Comparison of ENCODE assay signal across 13 cellular contexts in genomic region chr17:76438906-76439305, GRCh38. TPM values are rescaled to one million over a fixed set of nuclear protein-coding genes. Genes with fewer than 3 reads are reported as not detected.
A peak's percentile ranks its signal among the peaks of the same experiment; 100 is the strongest.
DNase-seq lines count a peak whose midpoint lies in the region; ATAC-seq and TF ChIP-seq lines count a peak whose summit lies in the region.
"Had no signal": no experiment of that assay in that cellular context is flagged by ENCODE, and none has a peak within 500 bp of the region (broad histone marks: within the 10 kb centered on the region; RNA-seq: fewer than 3 reads in every experiment).

No MANE protein-coding gene starts in this region.

- no peak overlapping the region for H2AFZ ChIP-seq in PC-3 (ENCODE audit: low read length)

- H3K9me2 ChIP-seq in PC-3 (replicated peaks; ENCODE audit: low read length): no peaks in the 10 kb centered on the region

- no peaks in the 10 kb centered on the region for H3K9me3 ChIP-seq in PC-3 (ENCODE audit: low read length)
- no peaks in the 10 kb centered on the region for H3K9me3 ChIP-seq in gastrocnemius medialis
- H3K9me3 ChIP-seq: SJCRH30 had no signal

- in situ Hi-C loops in G401 (cut with HindIII; ENCODE audit: low sequenced_read_pairs): no loop called here
- in situ Hi-C loops in gastrocnemius medialis (cut with MboI; ENCODE audit: low sequenced_read_pairs in 4 of 4): no loop called here

- BruUV-seq in PC-3 (replicated peaks; lab: Mats Ljungman, UMichigan): no TSS peak

- H3K4me3 ChIP-seq in PC-3 (ENCODE audit: low read length): no peak overlapping the region
- no peak overlapping the region for H3K4me3 ChIP-seq in gastrocnemius medialis
- H3K4me3 ChIP-seq: SJCRH30 had no signal

- H3K9ac ChIP-seq in PC-3 (ENCODE audit: low read length): no peak overlapping the region

- TF ChIP-seq CTCF in PC-3 (conservative IDR thresholded peaks at IDR 0.05; ENCODE audit: low read depth, low read length) (no peak), gastrocnemius medialis (IDR thresholded peaks at IDR 0.05 in 4 of 5, conservative IDR thresholded peaks at IDR 0.05 in 1 of 5) (no peak)

- H3F3A ChIP-seq in PC-3 (ENCODE audit: low read length, unreplicated experiment): no peaks in the 10 kb centered on the region

- DNase-seq in G401 (ENCODE audit: low spot score) (peak; percentile 24), PC-3 (peak; percentile 75), left ventricle myocardium superior (no peak), gastrocnemius medialis (no peak), NOMO-1 treated with dmso at 0.1 percent for 144 hours (lab: John Stamatoyannopoulos, UW; ENCODE audit: unreplicated experiment) (no peak), HT-29 (ENCODE audit: low spot score) (no peak)
- DNase-seq in stimulated activated CD4-positive, alpha-beta T cell treated with anti-CD3 and anti-CD28 coated beads, Interleukin-4, amount 100 ng/mL, for 1 hour: no peak
- DNase-seq: DMS 273 treated with DMSO at 0.1 percent for 48 hours, HCEC 1CT, NCI-H146, NCI-H2081 treated with DMSO at 0.1 percent for 48 hours, NCI-H524, SJCRH30 had no signal

- CTCF ChIA-PET in PC-3 (lab: Charles Lee): interaction anchor here (0.6 kb wide), 1 partner anchor 74 kb away, joined by 3 read pairs; no protein-coding TSS in a partner anchor

- H3K36me3 ChIP-seq in PC-3 (ENCODE audit: low read depth, low read length) (peaks cover 6% of the 10 kb centered on the region; the same call in 1 of the 2 replicates), gastrocnemius medialis (no peaks in the 10 kb centered on the region)

- H3K4me1 ChIP-seq in PC-3 (ENCODE audit: insufficient read depth, low read length) (peaks cover 47% of the 10 kb centered on the region), gastrocnemius medialis (peaks cover 17 to 41% of the 10 kb centered on the region in 2 donors)

- TF ChIP-seq POLR2A in gastrocnemius medialis (IDR thresholded peaks at IDR 0.05): no peak

- H3K79me2 ChIP-seq in PC-3 (ENCODE audit: low read length): peaks cover 98% of the 10 kb centered on the region

- peaks cover 37% of the 10 kb centered on the region for H4K20me1 ChIP-seq in PC-3 (ENCODE audit: low read length)

- no peaks in the 10 kb centered on the region for H3K27me3 ChIP-seq in PC-3 (ENCODE audit: low read length)
- no peaks in the 10 kb centered on the region for H3K27me3 ChIP-seq in gastrocnemius medialis
- H3K27me3 ChIP-seq: SJCRH30 had no signal

- intact Hi-C loops in PC-3 (cut with micrococcal nuclease) (no loop called here), left ventricle myocardium superior (cut with micrococcal nuclease) (no loop called here), gastrocnemius medialis (cut with DNase I; ENCODE audit: low total_unique reads) (no loop called here)

- peak overlapping the region; percentile 34 for H3K4me2 ChIP-seq in PC-3 (ENCODE audit: low read length)

- POLR2A ChIA-PET in PC-3 (lab: Charles Lee; ENCODE audit: unreplicated experiment): no interaction called here

- H3K27ac ChIP-seq in PC-3 (ENCODE audit: low read length) (peak overlapping the region; percentile 55), gastrocnemius medialis (peak overlapping the region in 3 of 4 donors; percentile 23 to 36 (median 31))
- H3K27ac ChIP-seq: SJCRH30 had no signal

- peak; percentile 76 for ATAC-seq in PC-3
- ATAC-seq in left ventricle myocardium superior: peak; percentile 35
- ATAC-seq in gastrocnemius medialis: peak in 1 of 2 donors; percentile 17

RNA-seq across cellular contexts. Expression of gene UBE2O, which starts 14.0 kb away (rescaled TPM):
- 30.5 and 34.9 TPM in 2 replicates for total RNA-seq in G401 (2014; rRNA removed; shearing (Covaris generic))
- 64.7 and 77.3 TPM in 2 replicates for total RNA-seq in PC-3 (2014; rRNA removed)
- total RNA-seq in left ventricle myocardium superior: 39.0 TPM
- total RNA-seq in gastrocnemius medialis: 10 to 100 TPM; 16.4 to 46.5 (median 32.4) TPM
- 22.4 and 24.4 TPM in 2 replicates for total RNA-seq in HT-29 (2014; rRNA removed; shearing (Covaris generic))

RNA-seq across cellular contexts. Expression of gene AANAT, which starts 28.5 kb away (rescaled TPM):
- not detected in 2 replicates for total RNA-seq in G401 (2014; rRNA removed; shearing (Covaris generic))
- not detected in 2 replicates for total RNA-seq in PC-3 (2014; rRNA removed)
- not detected for total RNA-seq in left ventricle myocardium superior
- not detected for total RNA-seq in gastrocnemius medialis
- total RNA-seq in HT-29 (2014; rRNA removed; shearing (Covaris generic)): not detected in 2 replicates

RNA-seq across cellular contexts. Expression of gene SPHK1, which starts 54.5 kb away (rescaled TPM):
- total RNA-seq in G401 (2014; rRNA removed; shearing (Covaris generic)): 5.8 and 10.6 TPM in 2 replicates
- total RNA-seq in PC-3 (2014; rRNA removed): 54.2 and 59.7 TPM in 2 replicates
- total RNA-seq in left ventricle myocardium superior: 2.7 TPM
- total RNA-seq in gastrocnemius medialis: 1 to 10 TPM in 3 of 4 donors, under 1 TPM in 1; 0.66 to 5.0 (median 2.5) TPM
- total RNA-seq in HT-29 (2014; rRNA removed; shearing (Covaris generic)): 2.7 and 4.4 TPM in 2 replicates

Comparison
In these comparisons a context has a peak if more than half of its experiments do, and no peak if none do; other contexts are left out.
1. DNase-seq: peak in G401 (single experiment) and PC-3 (single experiment); none in left ventricle myocardium superior (single experiment), gastrocnemius medialis (0 of 2), NOMO-1 treated with dmso at 0.1 percent for 144 hours (single experiment), stimulated activated CD4-positive, alpha-beta T cell treated with anti-CD3 and anti-CD28 coated beads, Interleukin-4, amount 100 ng/mL, for 1 hour (single experiment) and HT-29 (single experiment).